In genomic region chr6:80522556-80522955, GRCh38 we compare ENCODE assay signal across 26 cellular contexts.
A peak's percentile ranks its signal among the peaks of the same experiment; 100 is the strongest.
DNase-seq lines count a peak whose midpoint lies in the region; ATAC-seq and TF ChIP-seq lines count a peak whose summit lies in the region.
"Had no signal": no experiment of that assay in that cellular context is flagged by ENCODE, and none has a peak within 500 bp of the region (broad histone marks: within the 10 kb centered on the region; RNA-seq: fewer than 3 reads in every experiment).

No MANE protein-coding gene starts in this region.

- H3K9me3 ChIP-seq in uterus: no peaks in the 10 kb centered on the region
- no peaks in the 10 kb centered on the region for H3K9me3 ChIP-seq in upper lobe of left lung
- H3K9me3 ChIP-seq: lower lobe of right lung had no signal

- H3K27me3 Mint-ChIP-seq in brain (no peaks in the 10 kb centered on the region), endothelial cell (ENCODE audit: unreplicated experiment) (no peaks in the 10 kb centered on the region), nephron (ENCODE audit: low read depth) (no peaks in the 10 kb centered on the region)
- H3K27me3 Mint-ChIP-seq: activated CD8-positive, alpha-beta T cell treated with anti-CD3 and anti-CD28 coated beads for 36 hours had no signal

- H3K36me3 Mint-ChIP-seq in brain (no peaks in the 10 kb centered on the region), endothelial cell (ENCODE audit: low read depth, unreplicated experiment) (no peaks in the 10 kb centered on the region), nephron (ENCODE audit: low read depth) (no peaks in the 10 kb centered on the region)
- H3K36me3 Mint-ChIP-seq: activated naive CD4-positive, alpha-beta T cell treated with anti-CD3 and anti-CD28 coated beads, Interleukin-2, amount 50 U/mL, for 72 hours; CD14-positive monocyte had no signal

- H3K36me3 ChIP-seq in uterus: no peaks in the 10 kb centered on the region
- no peaks in the 10 kb centered on the region for H3K36me3 ChIP-seq in upper lobe of left lung
- H3K36me3 ChIP-seq: lower lobe of right lung had no signal

- intact Hi-C loops in uterus (cut with DNase I; ENCODE audit: low total_unique reads): no loop called here

- peak overlapping the region; percentile 7 to 75 (median 32) for H3K4me3 Mint-ChIP-seq in brain
- H3K4me3 Mint-ChIP-seq in endothelial cell (ENCODE audit: unreplicated experiment): no peak overlapping the region
- peak overlapping the region in 2 of 3 experiments; percentile 17 to 65 for H3K4me3 Mint-ChIP-seq in nephron
- H3K4me3 Mint-ChIP-seq: activated CD8-positive, alpha-beta T cell treated with anti-CD3 and anti-CD28 coated beads for 36 hours; activated T-helper 17 cell treated with anti-CD3 and anti-CD28 coated beads, Interleukin-2, amount 50 U/mL, for 72 hours; CD14-positive monocyte; T-helper 17 cell had no signal

- ATAC-seq in upper lobe of left lung (ENCODE audit: low FRiP score in 2 of 2) (no peak), HG02981 (IDR thresholded peaks at IDR 0.05; ENCODE audit: unreplicated experiment) (no peak)
- ATAC-seq: activated CD8-positive, alpha-beta T cell treated with anti-CD3 and anti-CD28 coated beads for 36 hours; activated naive CD4-positive, alpha-beta T cell treated with anti-CD3 and anti-CD28 coated beads, Interleukin-2, amount 50 U/mL, for 72 hours; activated T-helper 17 cell treated with anti-CD3 and anti-CD28 coated beads, Interleukin-2, amount 50 U/mL, for 72 hours; HepG2; T-helper 17 cell had no signal

- no peak for TF ChIP-seq POLR2A in uterus (IDR thresholded peaks at IDR 0.05)
- no peak for TF ChIP-seq POLR2A in upper lobe of left lung (IDR thresholded peaks at IDR 0.05)

- H3K4me1 ChIP-seq in uterus: no peaks in the 10 kb centered on the region
- peaks cover 0 to 9% (median 3%) of the 10 kb centered on the region in 4 donors for H3K4me1 ChIP-seq in upper lobe of left lung

- H3K4me1 Mint-ChIP-seq in brain (peaks cover 44% of the 10 kb centered on the region), endothelial cell (ENCODE audit: unreplicated experiment) (peaks cover 16% of the 10 kb centered on the region), nephron (peaks cover 53% of the 10 kb centered on the region)
- H3K4me1 Mint-ChIP-seq: activated T-helper 17 cell treated with anti-CD3 and anti-CD28 coated beads, Interleukin-2, amount 50 U/mL, for 72 hours; CD14-positive monocyte; T-helper 17 cell had no signal

- H3K9me3 Mint-ChIP-seq in brain: no peaks in the 10 kb centered on the region
- no peaks in the 10 kb centered on the region for H3K9me3 Mint-ChIP-seq in endothelial cell (ENCODE audit: unreplicated experiment)
- H3K9me3 Mint-ChIP-seq in nephron: no peaks in the 10 kb centered on the region
- H3K9me3 Mint-ChIP-seq: activated CD8-positive, alpha-beta T cell treated with anti-CD3 and anti-CD28 coated beads for 36 hours; activated naive CD4-positive, alpha-beta T cell treated with anti-CD3 and anti-CD28 coated beads, Interleukin-2, amount 50 U/mL, for 72 hours; activated T-helper 17 cell treated with anti-CD3 and anti-CD28 coated beads, Interleukin-2, amount 50 U/mL, for 72 hours had no signal

- no peak overlapping the region for H3K4me3 ChIP-seq in uterus
- H3K4me3 ChIP-seq in upper lobe of left lung: no peak overlapping the region
- H3K4me3 ChIP-seq: lower lobe of right lung had no signal

- H3K27ac Mint-ChIP-seq in brain (peak overlapping the region; percentile 20 to 89 (median 81)), endothelial cell (ENCODE audit: unreplicated experiment) (peak overlapping the region; percentile 93), nephron (peak overlapping the region; percentile 94 to 98 (median 96))
- H3K27ac Mint-ChIP-seq: activated CD8-positive, alpha-beta T cell treated with anti-CD3 and anti-CD28 coated beads for 36 hours; activated naive CD4-positive, alpha-beta T cell treated with anti-CD3 and anti-CD28 coated beads, Interleukin-2, amount 50 U/mL, for 72 hours; activated T-helper 17 cell treated with anti-CD3 and anti-CD28 coated beads, Interleukin-2, amount 50 U/mL, for 72 hours; CD14-positive monocyte; T-helper 17 cell had no signal

- TF ChIP-seq CTCF in brain (conservative IDR thresholded peaks at IDR 0.05) (no peak), endothelial cell (IDR thresholded peaks at IDR 0.05; ENCODE audit: unreplicated experiment) (no peak), nephron (IDR thresholded peaks at IDR 0.05; ENCODE audit: unreplicated experiment in 3 of 3) (no peak), uterus (IDR thresholded peaks at IDR 0.05) (no peak), upper lobe of left lung (IDR thresholded peaks at IDR 0.05) (no peak)

- H3K27me3 ChIP-seq in uterus (no peaks in the 10 kb centered on the region), upper lobe of left lung (no peaks in the 10 kb centered on the region)

- no peak for TF ChIP-seq EP300 in upper lobe of left lung (IDR thresholded peaks at IDR 0.05)

- 70 to 72% methylated on average over 3 of the region's 3 CpGs for WGBS in upper lobe of left lung, 2 donors

- H3K27ac ChIP-seq in uterus (peak overlapping the region; percentile 28 to 52), upper lobe of left lung (no peak overlapping the region)

- DNase-seq in endothelial cell (ENCODE audit: low spot score) (no peak), uterus (no peak), upper lobe of left lung (no peak)
- no peak for DNase-seq in stimulated activated CD4-positive, alpha-beta T cell treated with anti-CD3 and anti-CD28 coated beads, Interleukin-4, amount 100 ng/mL, for 24 hours
- DNase-seq: activated CD4-positive, CD25-positive, alpha-beta regulatory T cell treated with anti-CD3 and anti-CD28 coated beads, Interleukin-2, amount 50 U/mL, for 72 hours; activated CD8-positive, alpha-beta T cell treated with anti-CD3 and anti-CD28 coated beads for 36 hours; anterior cingulate cortex; central memory CD4-positive, alpha-beta T cell; head of caudate nucleus; Karpas-422; lower lobe of right lung; MV-4-11; NCI-H1436 treated with DMSO at 0.1 percent for 48 hours; NCI-H446 treated with DMSO at 0.1 percent for 48 hours; nucleus accumbens; RPMI8226; stimulated activated CD4-positive, alpha-beta T cell treated with anti-CD3 and anti-CD28 coated beads, Interleukin-2, amount 100 ng/mL, for 24 hours; T-helper 17 cell; trophoblast cell had no signal

Comparison
In these comparisons a context has a peak if more than half of its experiments do, and no peak if none do; other contexts are left out.
1. H3K27ac ChIP-seq: peak in uterus (2 of 2); none in upper lobe of left lung (0 of 4).
2. Peak in every context shown above with its lines, with median percentiles within 50 percentile points of each other: H3K27ac Mint-ChIP-seq.